ENCODE assay signal across 9 cellular contexts in genomic region chr16:22098538-22099255, GRCh38. TPM values are rescaled to one million over a fixed set of nuclear protein-coding genes. Genes with fewer than 3 reads are reported as not detected.
A peak's percentile ranks its signal among the peaks of the same experiment; 100 is the strongest.
DNase-seq lines count a peak whose midpoint lies in the region; ATAC-seq and TF ChIP-seq lines count a peak whose summit lies in the region.
"Had no signal": no experiment of that assay in that cellular context is flagged by ENCODE, and none has a peak within 500 bp of the region (broad histone marks: within the 10 kb centered on the region; RNA-seq: fewer than 3 reads in every experiment).

No MANE protein-coding gene starts in this region.

- POLR2A ChIA-PET in RWPE1 (lab: Yijun Ruan, JAX; ENCODE audit: low non-redundant PET) = interaction anchor here (0.6 to 1.1 kb wide), 3 partner anchors 91 to 536 kb away, joined by 3 to 10 read pairs (median 5); partner anchors contain the start of gene MOSMO
- POLR2A ChIA-PET in naive thymus-derived CD8-positive, alpha-beta T cell (lab: Charles Lee) = interaction anchor here (0.7 kb wide), 1 partner anchor 143 kb away, joined by 8 read pairs; no protein-coding TSS in a partner anchor

- H3K9me3 Mint-ChIP-seq in endothelial cell (ENCODE audit: unreplicated experiment) = no peaks in the 10 kb centered on the region
- H3K9me3 Mint-ChIP-seq in naive thymus-derived CD8-positive, alpha-beta T cell = no peaks in the 10 kb centered on the region
- H3K9me3 Mint-ChIP-seq: activated naive CD4-positive, alpha-beta T cell treated with anti-CD3 and anti-CD28 coated beads, Interleukin-2, amount 50 U/mL, for 24 hours had no signal

- H3K9ac ChIP-seq in KMS-11 = no peak overlapping the region

- H3K27ac ChIP-seq in KMS-11 (no peak overlapping the region), RWPE1 (no peak overlapping the region)

- no peaks in the 10 kb centered on the region for H3K36me3 Mint-ChIP-seq in endothelial cell (ENCODE audit: low read depth, unreplicated experiment)
- peaks cover 0 to 3% (median 0%) of the 10 kb centered on the region in 3 donors for H3K36me3 Mint-ChIP-seq in naive thymus-derived CD8-positive, alpha-beta T cell
- H3K36me3 Mint-ChIP-seq: activated naive CD4-positive, alpha-beta T cell treated with anti-CD3 and anti-CD28 coated beads, Interleukin-2, amount 50 U/mL, for 24 hours had no signal

- H4K20me1 ChIP-seq in KMS-11 (ENCODE audit: insufficient read depth) = no peaks in the 10 kb centered on the region

- CTCF ChIA-PET in RWPE1 (lab: Yijun Ruan, JAX) = interaction anchor here (0.5 to 1.7 kb wide), 31 partner anchors 8 to 1515 kb away, joined by 3 to 18 read pairs (median 6); no protein-coding TSS in a partner anchor

- H3K36me3 ChIP-seq in KMS-11 (ENCODE audit: insufficient read depth) = no peaks in the 10 kb centered on the region

- H3K27ac Mint-ChIP-seq in endothelial cell (ENCODE audit: unreplicated experiment) = no peak overlapping the region
- H3K27ac Mint-ChIP-seq in naive thymus-derived CD8-positive, alpha-beta T cell = peak overlapping the region in 1 of 10 donors; percentile 40
- H3K27ac Mint-ChIP-seq: activated naive CD4-positive, alpha-beta T cell treated with anti-CD3 and anti-CD28 coated beads, Interleukin-2, amount 50 U/mL, for 24 hours had no signal

- no peak for DNase-seq in activated CD4-positive, CD25-positive, alpha-beta regulatory T cell (lab: John Stamatoyannopoulos, UW)
- DNase-seq in RWPE1 (ENCODE audit: low spot score) = peak; percentile 75
- DNase-seq in endothelial cell (ENCODE audit: low spot score) = no peak
- peak in 5 of 10 donors; percentile 2 to 54 (median 19) for DNase-seq in naive thymus-derived CD8-positive, alpha-beta T cell
- DNase-seq in activated effector memory CD4-positive, alpha-beta T cell treated with Interleukin-2 at 50 U/mL for 16 hours = no peak

- peaks cover 17% of the 10 kb centered on the region for H3K4me1 ChIP-seq in KMS-11 (ENCODE audit: low read depth, poor library complexity, severe bottlenecking)

- ATAC-seq in activated CD4-positive, CD25-positive, alpha-beta regulatory T cell treated with anti-CD3 and anti-CD28 coated beads, Interleukin-2, amount 50 U/mL, for 24 hours = peak; percentile 69 to 71
- peak; percentile 78 to 80 for ATAC-seq in naive thymus-derived CD8-positive, alpha-beta T cell
- ATAC-seq in GM18873 (IDR thresholded peaks at IDR 0.05; ENCODE audit: low FRiP score, unreplicated experiment) = no peak

- TF ChIP-seq CTCF in KMS-11 (conservative IDR thresholded peaks at IDR 0.05; ENCODE audit: low read depth, low read length) (peak; percentile 81), RWPE1 (conservative IDR thresholded peaks at IDR 0.05; ENCODE audit: low read depth) (peak; percentile 74), endothelial cell (IDR thresholded peaks at IDR 0.05; ENCODE audit: unreplicated experiment) (peak; percentile 25)

- H2AFZ ChIP-seq in KMS-11 (ENCODE audit: low read depth) = peak overlapping the region; percentile 41

- H3K4me3 Mint-ChIP-seq in endothelial cell (ENCODE audit: unreplicated experiment) = no peak overlapping the region
- H3K4me3 Mint-ChIP-seq in naive thymus-derived CD8-positive, alpha-beta T cell = peak overlapping the region in 2 of 10 donors; percentile 33 to 45
- H3K4me3 Mint-ChIP-seq: activated naive CD4-positive, alpha-beta T cell treated with anti-CD3 and anti-CD28 coated beads, Interleukin-2, amount 50 U/mL, for 24 hours had no signal

- H3K4me2 ChIP-seq in KMS-11 = peak overlapping the region; percentile 33; the same call in 1 of the 2 replicates

- peaks cover 2% of the 10 kb centered on the region for H3K4me1 Mint-ChIP-seq in endothelial cell (ENCODE audit: unreplicated experiment)
- H3K4me1 Mint-ChIP-seq in naive thymus-derived CD8-positive, alpha-beta T cell = peaks cover 3 to 6% (median 5%) of the 10 kb centered on the region in 4 donors

- H3K27me3 ChIP-seq in KMS-11 (ENCODE audit: insufficient read depth, low read depth) = no peaks in the 10 kb centered on the region

- no peak overlapping the region for H3K4me3 ChIP-seq in KMS-11 (IDR thresholded peaks at IDR 0.05; ENCODE audit: insufficient read depth, low read depth, low read length)

- H3K79me2 ChIP-seq in KMS-11 (ENCODE audit: insufficient read depth, low read depth) = no peaks in the 10 kb centered on the region

- H3K27me3 Mint-ChIP-seq in endothelial cell (ENCODE audit: unreplicated experiment) = no peaks in the 10 kb centered on the region
- peaks cover 5 to 29% (median 19%) of the 10 kb centered on the region in 5 donors for H3K27me3 Mint-ChIP-seq in naive thymus-derived CD8-positive, alpha-beta T cell

RNA-seq across cellular contexts. Expression of gene VWA3A, which starts 6.4 kb away (rescaled TPM):
- 0.56 TPM for total RNA-seq in endothelial cell (ENCODE audit: unreplicated experiment)
- under 1 TPM; 0.65 to 0.99 TPM for total RNA-seq in naive thymus-derived CD8-positive, alpha-beta T cell
- not detected for polyA plus RNA-seq in naive thymus-derived CD8-positive, alpha-beta T cell

Comparison
In these comparisons a context has a peak if more than half of its experiments do, and no peak if none do; other contexts are left out.
1. CTCF ChIP-seq: peak in every context shown above with its lines; median percentile 81 in KMS-11; 74 in RWPE1; 25 in endothelial cell.